ENCODE assay signal across 10 cellular contexts in genomic region chr6:15588966-15589634, GRCh38.
DNase-seq lines count a peak whose midpoint lies in the region; TF ChIP-seq lines count a peak whose summit lies in the region.
"Had no signal": no experiment of that assay in that cellular context is flagged by ENCODE, and none has a peak within 500 bp of the region (broad histone marks: within the 10 kb centered on the region; RNA-seq: fewer than 3 reads in every experiment).

No MANE protein-coding gene starts in this region.

- H3K4me1 Mint-ChIP-seq in activated T-cell treated with anti-CD3 and anti-CD28 coated beads, Interleukin-2, amount 50 U/mL, for 24 hours (ENCODE audit: low read depth): peaks cover 40% of the 10 kb centered on the region

- H3K36me3 Mint-ChIP-seq in activated T-cell treated with anti-CD3 and anti-CD28 coated beads, Interleukin-2, amount 50 U/mL, for 24 hours (ENCODE audit: low read depth): peaks cover 9% of the 10 kb centered on the region

- no peak for TF ChIP-seq POLR2A in erythroblast (IDR thresholded peaks at IDR 0.05; ENCODE audit: low read length)

- H3K27me3 Mint-ChIP-seq in activated T-cell treated with anti-CD3 and anti-CD28 coated beads, Interleukin-2, amount 50 U/mL, for 24 hours: no peaks in the 10 kb centered on the region
- H3K27me3 Mint-ChIP-seq: IgD-negative memory B cell had no signal

- H3K9me3 Mint-ChIP-seq in activated T-cell treated with anti-CD3 and anti-CD28 coated beads, Interleukin-2, amount 50 U/mL, for 24 hours: no peaks in the 10 kb centered on the region

- H3K4me3 Mint-ChIP-seq in activated T-cell treated with anti-CD3 and anti-CD28 coated beads, Interleukin-2, amount 50 U/mL, for 24 hours: no peak overlapping the region
- H3K4me3 Mint-ChIP-seq: IgD-negative memory B cell had no signal

- peak overlapping the region; percentile 64 for H3K27ac Mint-ChIP-seq in activated T-cell treated with anti-CD3 and anti-CD28 coated beads, Interleukin-2, amount 50 U/mL, for 24 hours
- H3K27ac Mint-ChIP-seq: IgD-negative memory B cell had no signal

- DNase-seq in activated T-cell treated with anti-CD3 and anti-CD28 coated beads, Interleukin-2, amount 50 U/mL, for 24 hours: no peak
- DNase-seq in activated T-cell treated with anti-CD3 and anti-CD28 coated beads for 4 hours: no peak
- DNase-seq in RPMI7951 (ENCODE audit: low read depth): peak; percentile 51
- peak; percentile 19 to 54 for DNase-seq in erythroblast (lab: John Stamatoyannopoulos, UW)
- DNase-seq in stimulated activated CD4-positive, alpha-beta T cell treated with anti-CD3 and anti-CD28 coated beads, TNF-alpha, amount 100 ng/mL, for 48 hours (ENCODE audit: low read depth in 3 of 3): peak; percentile 10 to 27 (median 10)
- DNase-seq in NCI-H146 (lab: John Stamatoyannopoulos, UW): no peak
- no peak for DNase-seq in NCI-H82 treated with DMSO at 0.1 percent for 48 hours (lab: John Stamatoyannopoulos, UW; ENCODE audit: unreplicated experiment)
- no peak for DNase-seq in SHP77 (lab: John Stamatoyannopoulos, UW)
- DNase-seq: C1 segment of cervical spinal cord had no signal

Comparison
In these comparisons a context has a peak if more than half of its experiments do, and no peak if none do; other contexts are left out.
1. DNase-seq: peak in RPMI7951 (single experiment), erythroblast (2 of 2) and stimulated activated CD4-positive, alpha-beta T cell treated with anti-CD3 and anti-CD28 coated beads, TNF-alpha, amount 100 ng/mL, for 48 hours (3 of 3); none in activated T-cell treated with anti-CD3 and anti-CD28 coated beads, Interleukin-2, amount 50 U/mL, for 24 hours (single experiment), activated T-cell treated with anti-CD3 and anti-CD28 coated beads for 4 hours (single experiment), NCI-H146 (single experiment), NCI-H82 treated with DMSO at 0.1 percent for 48 hours (single experiment) and SHP77 (0 of 2).